In the genomic region with DNA sequence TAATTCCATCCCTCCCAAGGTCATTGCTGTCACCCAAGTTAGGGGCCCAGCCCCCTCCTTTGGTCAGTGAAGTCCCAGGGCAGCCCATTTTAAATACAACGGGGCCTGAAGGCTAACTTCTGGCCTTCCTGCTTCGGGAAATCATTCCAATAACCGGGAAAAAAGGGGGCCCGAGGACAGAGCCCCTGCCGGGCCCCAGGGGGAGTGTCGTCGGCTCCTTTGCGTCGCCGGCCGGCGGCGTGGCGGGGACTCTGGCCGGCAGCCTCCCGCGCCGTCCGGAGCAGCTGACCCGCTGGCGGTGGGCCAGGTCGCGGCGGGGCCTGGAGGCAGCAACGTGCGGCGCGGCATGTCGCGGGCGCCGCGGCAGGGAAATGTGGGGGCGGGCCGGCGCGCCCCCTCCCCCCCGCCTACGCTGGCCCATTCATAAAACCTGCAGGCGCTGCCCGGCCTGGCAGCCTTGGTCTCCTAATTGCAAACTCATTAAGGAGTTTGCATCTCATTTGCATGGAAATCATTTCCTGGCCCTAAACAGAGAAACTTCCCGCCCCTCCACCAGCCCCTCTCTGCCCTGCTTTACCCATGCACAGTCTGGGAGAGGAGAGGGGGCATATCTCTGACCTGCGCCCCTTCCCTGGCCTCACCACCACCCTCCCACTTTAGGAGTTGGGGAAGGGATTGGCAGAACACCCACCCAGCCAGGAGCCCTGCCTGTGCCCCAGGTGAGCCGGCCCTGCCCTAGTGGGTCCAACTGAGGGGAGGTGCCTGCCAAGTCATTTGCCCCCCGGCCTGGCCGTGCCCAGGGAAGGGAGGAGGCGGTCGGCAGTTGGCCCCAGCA, we compare ENCODE assay signal across 10 cellular contexts. TPM values are rescaled to one million over a fixed set of nuclear protein-coding genes. Genes with fewer than 3 reads are reported as not detected.
A peak's percentile ranks its signal among the peaks of the same experiment; 100 is the strongest.
DNase-seq lines count a peak whose midpoint lies in the region; FAIRE-seq and TF ChIP-seq lines count a peak whose summit lies in the region.
"Had no signal": no experiment of that assay in that cellular context is flagged by ENCODE, and none has a peak within 500 bp of the region (broad histone marks: within the 10 kb centered on the region; RNA-seq: fewer than 3 reads in every experiment).

No MANE protein-coding gene starts in this region.

- no peak overlapping the region for H3K27ac Mint-ChIP-seq in endothelial cell (ENCODE audit: unreplicated experiment)
- no peak overlapping the region for H3K27ac Mint-ChIP-seq in mesothelial cell of epicardium
- H3K27ac Mint-ChIP-seq in CD4-positive, alpha-beta memory T cell = no peak overlapping the region

- DNase-seq in AG10803 (ENCODE audit: low read depth) = peak; percentile 17
- peak; percentile 34 for DNase-seq in endothelial cell (ENCODE audit: low spot score)
- peak; percentile 56 to 67 for DNase-seq in mesothelial cell of epicardium (ENCODE audit: low spot score in 2 of 2, unreplicated experiment in 2 of 2)
- DNase-seq in CD4-positive, alpha-beta memory T cell = no peak
- DNase-seq in GM19239 (ENCODE audit: insufficient read length, low spot score) = no peak
- DNase-seq in NCI-H345 treated with DMSO at 0.1 percent for 48 hours (lab: John Stamatoyannopoulos, UW; ENCODE audit: unreplicated experiment) = no peak
- no peak for DNase-seq in cerebellar nuclear complex (lab: John Stamatoyannopoulos, UW)
- DNase-seq: activated CD4-positive, alpha-beta T cell treated with anti-CD3 and anti-CD28 coated beads for 4 hours; NCI-H526 had no signal

- H3K4me3 Mint-ChIP-seq in endothelial cell (ENCODE audit: unreplicated experiment) = no peak overlapping the region
- H3K4me3 Mint-ChIP-seq in mesothelial cell of epicardium = peak overlapping the region; percentile 44
- no peak overlapping the region for H3K4me3 Mint-ChIP-seq in CD4-positive, alpha-beta memory T cell

- CTCF ChIA-PET in CD4-positive, alpha-beta memory T cell (lab: Charles Lee; ENCODE audit: partially characterized antibody) = interaction anchor here (2.6 to 3.7 kb wide), 4 partner anchors 307 to 356 kb away, joined by 25 to 64 read pairs (median 44); a partner anchor contains a TSS

- intact Hi-C loops in CD4-positive, alpha-beta memory T cell (cut with micrococcal nuclease) = no loop called here

- POLR2A ChIA-PET in CD4-positive, alpha-beta memory T cell (lab: Charles Lee; ENCODE audit: partially characterized antibody) = no interaction called here

- H3K4me3 ChIP-seq in AG10803 (ENCODE audit: low read length) (no peak overlapping the region), HUES48 (ENCODE audit: low read depth, low read length) (peak overlapping the region; percentile 36; the same call in 1 of the 2 replicates)
- no peak overlapping the region for H3K4me3 ChIP-seq in CD4-positive, alpha-beta memory T cell (ENCODE audit: low read length in 2 of 2)

- peaks cover 13% of the 10 kb centered on the region for H3K4me1 Mint-ChIP-seq in endothelial cell (ENCODE audit: unreplicated experiment)
- H3K4me1 Mint-ChIP-seq in mesothelial cell of epicardium = peaks cover 59% of the 10 kb centered on the region
- H3K4me1 Mint-ChIP-seq in CD4-positive, alpha-beta memory T cell = peaks cover 15 to 26% (median 18%) of the 10 kb centered on the region in 4 donors

- no peaks in the 10 kb centered on the region for H3K36me3 Mint-ChIP-seq in endothelial cell (ENCODE audit: low read depth, unreplicated experiment)
- H3K36me3 Mint-ChIP-seq in mesothelial cell of epicardium = no peaks in the 10 kb centered on the region
- peaks cover 0 to 2% of the 10 kb centered on the region in 2 donors for H3K36me3 Mint-ChIP-seq in CD4-positive, alpha-beta memory T cell

- H3K9me3 Mint-ChIP-seq in endothelial cell (ENCODE audit: unreplicated experiment) (no peaks in the 10 kb centered on the region), mesothelial cell of epicardium (no peaks in the 10 kb centered on the region)
- H3K9me3 Mint-ChIP-seq in CD4-positive, alpha-beta memory T cell = no peaks in the 10 kb centered on the region

- no peak overlapping the region for H3K9ac ChIP-seq in HUES48 (ENCODE audit: low read depth, low read length)

- no peaks in the 10 kb centered on the region for H3K27me3 ChIP-seq in HUES48 (ENCODE audit: control insufficient read depth, insufficient read depth, low read length)
- H3K27me3 ChIP-seq in CD4-positive, alpha-beta memory T cell (ENCODE audit: insufficient read depth, low read length) = no peaks in the 10 kb centered on the region

- peaks cover 11% of the 10 kb centered on the region for H3K27me3 Mint-ChIP-seq in endothelial cell (ENCODE audit: unreplicated experiment)
- H3K27me3 Mint-ChIP-seq in mesothelial cell of epicardium (ENCODE audit: low read depth) = peaks cover 3% of the 10 kb centered on the region
- peaks cover 5 to 13% of the 10 kb centered on the region in 2 donors for H3K27me3 Mint-ChIP-seq in CD4-positive, alpha-beta memory T cell

- H3K27ac ChIP-seq in HUES48 (ENCODE audit: low read depth, low read length) = no peak overlapping the region
- H3K27ac ChIP-seq in CD4-positive, alpha-beta memory T cell (ENCODE audit: low read depth, low read length) = no peak overlapping the region

- TF ChIP-seq CTCF in AG10803 (conservative IDR thresholded peaks at IDR 0.05; ENCODE audit: low read length) = no peak
- no peak for TF ChIP-seq CTCF in endothelial cell (IDR thresholded peaks at IDR 0.05; ENCODE audit: unreplicated experiment)
- peak; percentile 13 for TF ChIP-seq CTCF in mesothelial cell of epicardium (IDR thresholded peaks at IDR 0.05; ENCODE audit: unreplicated experiment)

- H3K36me3 ChIP-seq in HUES48 (ENCODE audit: control insufficient read depth, insufficient read depth, low read length) = no peaks in the 10 kb centered on the region
- H3K36me3 ChIP-seq in CD4-positive, alpha-beta memory T cell (ENCODE audit: insufficient read depth, low read length) = no peaks in the 10 kb centered on the region

- peaks cover 28% of the 10 kb centered on the region for H3K4me1 ChIP-seq in HUES48 (ENCODE audit: control insufficient read depth, insufficient read depth, low read length)
- H3K4me1 ChIP-seq in CD4-positive, alpha-beta memory T cell (ENCODE audit: insufficient read depth, low read length) = peaks cover 20% of the 10 kb centered on the region

- no peaks in the 10 kb centered on the region for H3K9me3 ChIP-seq in HUES48 (ENCODE audit: control insufficient read depth, insufficient read depth, low read length)
- no peaks in the 10 kb centered on the region for H3K9me3 ChIP-seq in CD4-positive, alpha-beta memory T cell (ENCODE audit: control insufficient read depth in 1 of 2, low read length in 2 of 2)

- FAIRE-seq in GM19239 (lab: Jason Lieb, UNC) = no peak

RNA-seq across cellular contexts. Expression of a gene that starts 50.7 kb away (rescaled TPM):
- 30.3 TPM for total RNA-seq in endothelial cell (ENCODE audit: unreplicated experiment)
- total RNA-seq in mesothelial cell of epicardium = 46.9 to 50.9 TPM (median 49.5 TPM) in 3 replicates
- total RNA-seq in CD4-positive, alpha-beta memory T cell = 10 to 100 TPM; 21.7 to 23.9 TPM
- 100 to 1,000 TPM; 103 to 123 TPM for polyA plus RNA-seq in CD4-positive, alpha-beta memory T cell

RNA-seq across cellular contexts. Expression of a gene that starts 50.8 kb away (rescaled TPM):
- 33.4 TPM for total RNA-seq in endothelial cell (ENCODE audit: unreplicated experiment)
- total RNA-seq in mesothelial cell of epicardium = 44.7 to 54.9 TPM (median 49.3 TPM) in 3 replicates
- total RNA-seq in CD4-positive, alpha-beta memory T cell = 10 to 100 TPM; 20.7 to 24.1 TPM
- 1 to 10 TPM in 1 of 2 donors, under 1 TPM in 1; 0.91 to 2.3 TPM for polyA plus RNA-seq in CD4-positive, alpha-beta memory T cell

Comparison
In these comparisons a context has a peak if more than half of its experiments do, and no peak if none do; other contexts are left out.
1. DNase-seq: peak in AG10803 (single experiment), endothelial cell (single experiment) and mesothelial cell of epicardium (2 of 2); none in CD4-positive, alpha-beta memory T cell (0 of 5), GM19239 (single experiment), NCI-H345 treated with DMSO at 0.1 percent for 48 hours (single experiment) and cerebellar nuclear complex (0 of 2).